Comparison of ENCODE assay signal across 8 cellular contexts in genomic region chr17:49224198-49224996, GRCh38. TPM values are rescaled to one million over a fixed set of nuclear protein-coding genes. Genes with fewer than 3 reads are reported as not detected.
DNase-seq lines count a peak whose midpoint lies in the region; ATAC-seq lines count a peak whose summit lies in the region.

No MANE protein-coding gene starts in this region.

- no peak overlapping the region for H3K4me3 ChIP-seq in GM23248

- whole genome bisulfite sequencing in GM23248 (ENCODE audit: low coverage in 1 of 2, low lambda C conversion rate in 2 of 2, missing lambda C conversion rate in 2 of 2), 2 experiments: 4 to 5% methylated on average over 80 to 86 of the region's 95 CpGs

- peak; percentile 20 for DNase-seq in NCI-H2107 treated with DMSO at 0.1 percent for 48 hours (lab: John Stamatoyannopoulos, UW; ENCODE audit: unreplicated experiment)
- no peak for DNase-seq in NCI-H2107 (lab: John Stamatoyannopoulos, UW)
- peak; percentile 82 for DNase-seq in activated CD8-positive, alpha-beta memory T cell treated with anti-CD3 and anti-CD28 coated beads, Interleukin-2, amount 10 ng/mL, durations not matched to agents 7 days and 5 days
- DNase-seq in left cardiac atrium: no peak
- peak; percentile 38 for DNase-seq in stimulated activated CD4-positive, alpha-beta T cell treated with anti-CD3 and anti-CD28 coated beads, Interleukin-1b, Interleukin-23, amount 100 ng/mL, for 48 hours
- no peak for DNase-seq in GM23248

- H3K9ac ChIP-seq in GM23248: no peak overlapping the region

- no peak overlapping the region for H3K27ac ChIP-seq in GM23248

- H3K36me3 ChIP-seq in GM23248 (ENCODE audit: low read depth): no peaks in the 10 kb centered on the region

- H3K4me1 ChIP-seq in GM23248 (ENCODE audit: insufficient read depth): no peaks in the 10 kb centered on the region

- H3K9me3 Mint-ChIP-seq in activated CD8-positive, alpha-beta memory T cell treated with anti-CD3 and anti-CD28 coated beads, Interleukin-2, amount 10 ng/mL, durations not matched to agents 7 days and 5 days (ENCODE audit: low read depth): no peaks in the 10 kb centered on the region

- H3K27me3 Mint-ChIP-seq in activated CD8-positive, alpha-beta memory T cell treated with anti-CD3 and anti-CD28 coated beads, Interleukin-2, amount 10 ng/mL, durations not matched to agents 7 days and 5 days: peaks cover 6% of the 10 kb centered on the region

- no peaks in the 10 kb centered on the region for H3F3A ChIP-seq in GM23248 (ENCODE audit: insufficient read depth)

- in situ Hi-C loops in GM23248 (cut with MboI): no loop called here

- CTCF ChIA-PET in activated CD8-positive, alpha-beta memory T cell treated with anti-CD3 and anti-CD28 coated beads, Interleukin-2, amount 10 ng/mL, durations not matched to agents 7 days and 5 days (lab: Charles Lee): interaction anchor here (0.6 to 9.4 kb wide), 12 partner anchors 10 to 192 kb away, joined by 3 to 176 read pairs (median 3); partner anchors contain the start of genes ABI3 and GNGT2

- H3K4me1 Mint-ChIP-seq in activated CD8-positive, alpha-beta memory T cell treated with anti-CD3 and anti-CD28 coated beads, Interleukin-2, amount 10 ng/mL, durations not matched to agents 7 days and 5 days: peaks cover 60% of the 10 kb centered on the region

- H3K9me3 ChIP-seq in GM23248 (ENCODE audit: low read depth): no peaks in the 10 kb centered on the region

- H3K79me2 ChIP-seq in GM23248 (ENCODE audit: insufficient read depth): no peaks in the 10 kb centered on the region

- no peaks in the 10 kb centered on the region for H4K20me1 ChIP-seq in GM23248 (ENCODE audit: insufficient read depth)

- H3K27me3 ChIP-seq in GM23248 (replicated peaks; ENCODE audit: insufficient read depth): peaks cover 51% of the 10 kb centered on the region

- no peak overlapping the region for H3K4me2 ChIP-seq in GM23248 (ENCODE audit: unreplicated experiment)

- peak overlapping the region; percentile 52 for H3K27ac Mint-ChIP-seq in activated CD8-positive, alpha-beta memory T cell treated with anti-CD3 and anti-CD28 coated beads, Interleukin-2, amount 10 ng/mL, durations not matched to agents 7 days and 5 days

- intact Hi-C loops in left cardiac atrium (cut with DNase I): loop anchor here in 1 of 2 donors (10.0 kb wide), 1 partner anchor 70 kb away; no protein-coding TSS in a partner anchor

- H2AFZ ChIP-seq in GM23248: no peak overlapping the region

- peaks cover 26% of the 10 kb centered on the region for H3K36me3 Mint-ChIP-seq in activated CD8-positive, alpha-beta memory T cell treated with anti-CD3 and anti-CD28 coated beads, Interleukin-2, amount 10 ng/mL, durations not matched to agents 7 days and 5 days

- peak overlapping the region; percentile 31 for H3K4me3 Mint-ChIP-seq in activated CD8-positive, alpha-beta memory T cell treated with anti-CD3 and anti-CD28 coated beads, Interleukin-2, amount 10 ng/mL, durations not matched to agents 7 days and 5 days

- peak; percentile 46 for ATAC-seq in activated CD8-positive, alpha-beta memory T cell treated with anti-CD3 and anti-CD28 coated beads, Interleukin-2, amount 10 ng/mL, durations not matched to agents 7 days and 5 days
- ATAC-seq in left cardiac atrium: peak; percentile 22 to 36
- ATAC-seq in GM19467 (IDR thresholded peaks at IDR 0.05; ENCODE audit: unreplicated experiment): no peak
- no peak for ATAC-seq in GM18909 (IDR thresholded peaks at IDR 0.05; ENCODE audit: poor library complexity, unreplicated experiment)

- H3K9me2 ChIP-seq in GM23248 (ENCODE audit: insufficient read depth): no peaks in the 10 kb centered on the region

RNA-seq across cellular contexts. Expression of gene PHOSPHO1, which starts 6.2 kb away (rescaled TPM):
- total RNA-seq in activated CD8-positive, alpha-beta memory T cell treated with anti-CD3 and anti-CD28 coated beads, Interleukin-2, amount 10 ng/mL, durations not matched to agents 7 days and 5 days: not detected
- total RNA-seq in left cardiac atrium: under 1 TPM; 0.31 to 0.41 TPM
- total RNA-seq in GM23248 (2014; rRNA removed; shearing (Covaris generic)): not detected in 2 replicates
- not detected in 2 replicates for polyA plus RNA-seq in GM23248 (2016; fragmentation: Nextera tagmentation; extraction: Ambion mirVana)

RNA-seq across cellular contexts. Expression of gene ABI3, which starts 13.9 kb away (rescaled TPM):
- total RNA-seq in activated CD8-positive, alpha-beta memory T cell treated with anti-CD3 and anti-CD28 coated beads, Interleukin-2, amount 10 ng/mL, durations not matched to agents 7 days and 5 days: 100 to 1,000 TPM; 116 to 121 TPM
- total RNA-seq in left cardiac atrium: 10 to 100 TPM in 1 of 2 donors, 1 to 10 TPM in 1; 5.7 to 12.5 TPM
- not detected in 2 replicates for total RNA-seq in GM23248 (2014; rRNA removed; shearing (Covaris generic))
- 0.37 TPM in 1 of 2 replicates, not detected in the other for polyA plus RNA-seq in GM23248 (2016; fragmentation: Nextera tagmentation; extraction: Ambion mirVana)

RNA-seq across cellular contexts. Expression of gene GNGT2, which starts 14.0 kb away (rescaled TPM):
- 10 to 100 TPM; 39.8 to 45.3 TPM for total RNA-seq in activated CD8-positive, alpha-beta memory T cell treated with anti-CD3 and anti-CD28 coated beads, Interleukin-2, amount 10 ng/mL, durations not matched to agents 7 days and 5 days
- 1 to 10 TPM; 1.9 to 2.2 TPM for total RNA-seq in left cardiac atrium
- total RNA-seq in GM23248 (2014; rRNA removed; shearing (Covaris generic)): not detected in 2 replicates
- not detected in 2 replicates for polyA plus RNA-seq in GM23248 (2016; fragmentation: Nextera tagmentation; extraction: Ambion mirVana)

Comparison
In these comparisons a context has a peak if more than half of its experiments do, and no peak if none do; other contexts are left out.
1. DNase-seq: peak in NCI-H2107 treated with DMSO at 0.1 percent for 48 hours (single experiment), activated CD8-positive, alpha-beta memory T cell treated with anti-CD3 and anti-CD28 coated beads, Interleukin-2, amount 10 ng/mL, durations not matched to agents 7 days and 5 days (single experiment) and stimulated activated CD4-positive, alpha-beta T cell treated with anti-CD3 and anti-CD28 coated beads, Interleukin-1b, Interleukin-23, amount 100 ng/mL, for 48 hours (single experiment); none in NCI-H2107 (single experiment), left cardiac atrium (single experiment) and GM23248 (single experiment).
2. ATAC-seq: peak in activated CD8-positive, alpha-beta memory T cell treated with anti-CD3 and anti-CD28 coated beads, Interleukin-2, amount 10 ng/mL, durations not matched to agents 7 days and 5 days (single experiment) and left cardiac atrium (2 of 2); none in GM19467 (single experiment) and GM18909 (single experiment).
3. RNA of gene ABI3, which starts 13.9 kb away (total RNA-seq): 116 to 121 TPM in activated CD8-positive, alpha-beta memory T cell treated with anti-CD3 and anti-CD28 coated beads, Interleukin-2, amount 10 ng/mL, durations not matched to agents 7 days and 5 days; 5.7 to 12.5 TPM in left cardiac atrium and not detected in GM23248; every median in the first group is over 4 times any median in the second.
4. RNA of gene GNGT2, which starts 14.0 kb away (total RNA-seq): 39.8 to 45.3 TPM in activated CD8-positive, alpha-beta memory T cell treated with anti-CD3 and anti-CD28 coated beads, Interleukin-2, amount 10 ng/mL, durations not matched to agents 7 days and 5 days; 1.9 to 2.2 TPM in left cardiac atrium and not detected in GM23248; every median in the first group is over 10 times any median in the second.